8 cellular contexts compared by ENCODE assay signal in genomic region chr1:1692324-1692713, GRCh38. TPM values are rescaled to one million over a fixed set of nuclear protein-coding genes. Genes with fewer than 3 reads are reported as not detected.
DNase-seq lines count a peak whose midpoint lies in the region; ATAC-seq, FAIRE-seq and TF ChIP-seq lines count a peak whose summit lies in the region.
"Not testable (repeated sequence)": the region's sequence is repeated elsewhere in the genome, so short reads cannot be mapped to it uniquely, and the experiment has no call there.

No MANE protein-coding gene starts in this region.

- H4K20me1 ChIP-seq in keratinocyte (ENCODE audit: control insufficient read depth, extremely low read depth, insufficient read depth, low read length) = not testable (repeated sequence)

- dilution Hi-C loops in keratinocyte (cut with MboI; ENCODE audit: extremely low pct_ligation_motif_present, low sequenced_read_pairs) = not testable (repeated sequence)

- intact Hi-C loops in activated CD4-positive, alpha-beta T cell treated with anti-CD3 and anti-CD28 coated beads, Interleukin-2, amount 10 ng/mL, durations not matched to agents 24 days and 14 days (cut with micrococcal nuclease); aorta (cut with DNase I): not testable (repeated sequence)

- not testable (repeated sequence) for H2AFZ ChIP-seq in keratinocyte (ENCODE audit: control insufficient read depth, low read length)

- H3K27ac ChIP-seq in keratinocyte (ENCODE audit: control insufficient read depth, insufficient read depth, low read length) (peak overlapping the region; percentile 78), aorta (ENCODE audit: low read depth in 1 of 2, low read length in 2 of 2) (peak overlapping the region in 1 of 2 donors; percentile 70)

- WGBS in aorta, 2 donors = 0% methylated on average over 17 to 32 of the region's 45 CpGs

- H3K9me1 ChIP-seq in keratinocyte (ENCODE audit: control insufficient read depth, extremely low read depth, insufficient read depth, low read length) = not testable (repeated sequence)

- H3K4me1 ChIP-seq in keratinocyte (ENCODE audit: control insufficient read depth, extremely low read depth, insufficient read depth, low read length); aorta (ENCODE audit: control insufficient read depth in 1 of 2, insufficient read depth in 2 of 2, low read length in 2 of 2): not testable (repeated sequence)

- H3K9me3 ChIP-seq in keratinocyte (ENCODE audit: control insufficient read depth, low read depth, low read length); aorta (ENCODE audit: control insufficient read depth, low read length): not testable (repeated sequence)

- in situ Hi-C loops in GM18951 (cut with MboI; ENCODE audit: low sequenced_read_pairs, unreplicated experiment) = not testable (repeated sequence)

- peak; percentile 41 for ATAC-seq in HG03460 (IDR thresholded peaks at IDR 0.05; ENCODE audit: unreplicated experiment)
- peak; percentile 92 for ATAC-seq in aorta (ENCODE audit: low FRiP score)

- peak overlapping the region; percentile 94 for H3K27ac Mint-ChIP-seq in activated CD4-positive, alpha-beta T cell treated with anti-CD3 and anti-CD28 coated beads, Interleukin-2, amount 10 ng/mL, durations not matched to agents 24 days and 14 days

- H3K79me2 ChIP-seq in keratinocyte (ENCODE audit: control insufficient read depth, insufficient read depth, low read length) = not testable (repeated sequence)

- peak overlapping the region; percentile 81 for H3K4me3 Mint-ChIP-seq in activated CD4-positive, alpha-beta T cell treated with anti-CD3 and anti-CD28 coated beads, Interleukin-2, amount 10 ng/mL, durations not matched to agents 24 days and 14 days

- H3K27me3 Mint-ChIP-seq in activated CD4-positive, alpha-beta T cell treated with anti-CD3 and anti-CD28 coated beads, Interleukin-2, amount 10 ng/mL, durations not matched to agents 24 days and 14 days = not testable (repeated sequence)

- H3K4me3 ChIP-seq in choroid plexus epithelial cell (ENCODE audit: low read depth, low read length) (peak overlapping the region; percentile 62), keratinocyte (ENCODE audit: control insufficient read depth in 2 of 3, extremely low read depth in 1 of 3, insufficient read depth in 2 of 3, low read depth in 1 of 3, low read length in 3 of 3) (peak overlapping the region; percentile 49 to 54 (median 54)), skeletal muscle cell (ENCODE audit: low read depth, low read length) (peak overlapping the region; percentile 48), aorta (ENCODE audit: low read length in 2 of 2) (peak overlapping the region in 1 of 2 donors; percentile 59)

- peak overlapping the region; percentile 78 for H3K9ac ChIP-seq in keratinocyte (ENCODE audit: control insufficient read depth, extremely low read depth, insufficient read depth, low read length)

- H3K9me3 Mint-ChIP-seq in activated CD4-positive, alpha-beta T cell treated with anti-CD3 and anti-CD28 coated beads, Interleukin-2, amount 10 ng/mL, durations not matched to agents 24 days and 14 days = not testable (repeated sequence)

- H3K36me3 ChIP-seq in keratinocyte (ENCODE audit: control insufficient read depth in 2 of 2, extremely low read depth in 1 of 2, insufficient read depth in 2 of 2, low read length in 2 of 2); aorta (ENCODE audit: control insufficient read depth in 1 of 2, insufficient read depth in 2 of 2, low read length in 1 of 2): not testable (repeated sequence)

- not testable (repeated sequence) for TF ChIP-seq CTCF in choroid plexus epithelial cell (conservative IDR thresholded peaks at IDR 0.05; ENCODE audit: low read depth, low read length); keratinocyte (optimal IDR thresholded peaks at IDR 0.05 in 1 of 3, IDR thresholded peaks at IDR 0.05 in 1 of 3, conservative IDR thresholded peaks at IDR 0.05 in 1 of 3; ENCODE audit: extremely low read depth in 1 of 3, insufficient read depth in 2 of 3, low read length in 3 of 3)

- TF ChIP-seq POLR2A in GM18951 (IDR thresholded peaks at IDR 0.05; ENCODE audit: extremely low read depth, insufficient read depth, insufficient read length) = peak; percentile 51

- peak overlapping the region; percentile 16 for H3K4me2 ChIP-seq in keratinocyte (ENCODE audit: control insufficient read depth, extremely low read depth, insufficient read depth, low read depth, low read length)

- not testable (repeated sequence) for FAIRE-seq in keratinocyte (lab: Jason Lieb, UNC)

- not testable (repeated sequence) for H3K4me1 Mint-ChIP-seq in activated CD4-positive, alpha-beta T cell treated with anti-CD3 and anti-CD28 coated beads, Interleukin-2, amount 10 ng/mL, durations not matched to agents 24 days and 14 days

- H3K36me3 Mint-ChIP-seq in activated CD4-positive, alpha-beta T cell treated with anti-CD3 and anti-CD28 coated beads, Interleukin-2, amount 10 ng/mL, durations not matched to agents 24 days and 14 days (ENCODE audit: low read depth) = peaks cover 12% of the 10 kb centered on the region

- peak; percentile 26 for DNase-seq in NCI-H526 treated with DMSO at 0.1 percent for 48 hours (lab: John Stamatoyannopoulos, UW)
- DNase-seq in activated CD4-positive, alpha-beta T cell treated with anti-CD3 and anti-CD28 coated beads, Interleukin-2, amount 10 ng/mL, durations not matched to agents 24 days and 14 days = peak; percentile 95
- DNase-seq in choroid plexus epithelial cell (ENCODE audit: low read depth) = peak; percentile 73
- not testable (repeated sequence) for DNase-seq in keratinocyte (ENCODE audit: low read depth, low spot score)
- DNase-seq in skeletal muscle cell (ENCODE audit: low read depth) = peak; percentile 4
- DNase-seq in aorta = peak; percentile 78 to 85

- not testable (repeated sequence) for H3K27me3 ChIP-seq in keratinocyte (ENCODE audit: control insufficient read depth, extremely low read depth, insufficient read depth, low read length); aorta (ENCODE audit: control insufficient read depth in 1 of 2, insufficient read depth in 2 of 2, low read length in 1 of 2)

RNA-seq across cellular contexts. Expression of gene SLC35E2B, which starts 0.3 kb away (rescaled TPM):
- 40.3 and 41.5 TPM in 2 replicates for total RNA-seq in activated CD4-positive, alpha-beta T cell treated with anti-CD3 and anti-CD28 coated beads, Interleukin-2, amount 10 ng/mL, durations not matched to agents 24 days and 14 days
- 10.3 to 11.5 TPM (median 10.7 TPM) in 3 replicates for polyA plus RNA-seq in keratinocyte
- 4.5 TPM for polyA plus RNA-seq in keratinocyte (2011; ENCODE audit: low read depth)
- polyA plus RNA-seq in keratinocyte (2011; cell fraction: cytosol; rRNA removed) = 8.1 and 9.0 TPM in 2 replicates
- polyA plus RNA-seq in keratinocyte (2011; cell fraction: nucleus; rRNA removed) = 32.7 and 34.3 TPM in 2 replicates
- polyA plus RNA-seq in keratinocyte (2012; ENCODE audit: low replicate concordance) = 14.2 and 15.0 TPM in 2 replicates
- 14.0 to 24.8 TPM (median 17.5 TPM) in 3 replicates for polyA minus RNA-seq in keratinocyte
- 15.2 TPM for polyA minus RNA-seq in keratinocyte (2011; cell fraction: cytosol; rRNA and poly(A)+ RNA removed)
- 18.4 and 20.4 TPM in 2 replicates for polyA minus RNA-seq in keratinocyte (2011; cell fraction: nucleus; rRNA and poly(A)+ RNA removed)
- total RNA-seq in aorta = 10 to 100 TPM; 25.2 to 53.5 TPM
- 10 to 100 TPM in 1 of 2 donors, 1 to 10 TPM in 1; 8.1 to 32.0 TPM for polyA plus RNA-seq in aorta

RNA-seq across cellular contexts. Expression of gene CDK11A, which starts 31.8 kb away (rescaled TPM):
- total RNA-seq in activated CD4-positive, alpha-beta T cell treated with anti-CD3 and anti-CD28 coated beads, Interleukin-2, amount 10 ng/mL, durations not matched to agents 24 days and 14 days = 68.3 and 70.4 TPM in 2 replicates
- polyA plus RNA-seq in keratinocyte (3.5 to 5.3 TPM (median 3.9 TPM) in 3 replicates), aorta (10 to 100 TPM; 26.3 to 56.3 TPM)
- 56.8 TPM for polyA plus RNA-seq in keratinocyte (2011; ENCODE audit: low read depth)
- polyA plus RNA-seq in keratinocyte (2011; cell fraction: cytosol; rRNA removed) = 2.1 and 5.2 TPM in 2 replicates
- polyA plus RNA-seq in keratinocyte (2011; cell fraction: nucleus; rRNA removed) = 36.3 and 50.5 TPM in 2 replicates
- polyA plus RNA-seq in keratinocyte (2012; ENCODE audit: low replicate concordance) = 13.0 and 29.7 TPM in 2 replicates
- 4.1 to 12.6 TPM (median 4.7 TPM) in 3 replicates for polyA minus RNA-seq in keratinocyte
- 229 TPM for polyA minus RNA-seq in keratinocyte (2011; cell fraction: cytosol; rRNA and poly(A)+ RNA removed)
- 11.9 and 14.7 TPM in 2 replicates for polyA minus RNA-seq in keratinocyte (2011; cell fraction: nucleus; rRNA and poly(A)+ RNA removed)
- total RNA-seq in aorta = 10 to 100 TPM; 52.7 to 53.1 TPM

RNA-seq across cellular contexts. Expression of gene CDK11B, which starts 33.5 kb away (rescaled TPM):
- total RNA-seq in activated CD4-positive, alpha-beta T cell treated with anti-CD3 and anti-CD28 coated beads, Interleukin-2, amount 10 ng/mL, durations not matched to agents 24 days and 14 days = 38.0 and 40.4 TPM in 2 replicates
- polyA plus RNA-seq in keratinocyte (4.3 to 5.9 TPM (median 4.6 TPM) in 3 replicates), aorta (10 to 100 TPM; 42.3 to 44.7 TPM)
- polyA plus RNA-seq in keratinocyte (2011; ENCODE audit: low read depth) = 45.9 TPM
- 6.7 and 11.6 TPM in 2 replicates for polyA plus RNA-seq in keratinocyte (2011; cell fraction: cytosol; rRNA removed)
- polyA plus RNA-seq in keratinocyte (2011; cell fraction: nucleus; rRNA removed) = 22.5 and 28.5 TPM in 2 replicates
- polyA plus RNA-seq in keratinocyte (2012; ENCODE audit: low replicate concordance) = 23.1 and 28.2 TPM in 2 replicates
- 1.6 to 9.7 TPM (median 2.7 TPM) in 3 replicates for polyA minus RNA-seq in keratinocyte
- 4.0 TPM for polyA minus RNA-seq in keratinocyte (2011; cell fraction: cytosol; rRNA and poly(A)+ RNA removed)
- 5.4 and 7.3 TPM in 2 replicates for polyA minus RNA-seq in keratinocyte (2011; cell fraction: nucleus; rRNA and poly(A)+ RNA removed)
- total RNA-seq in aorta = 10 to 100 TPM; 25.2 to 27.0 TPM
